ENCODE assay signal across 16 cellular contexts in genomic region chr13:104868806-104869205, GRCh38.
DNase-seq lines count a peak whose midpoint lies in the region; ATAC-seq and TF ChIP-seq lines count a peak whose summit lies in the region.
"Had no signal": no experiment of that assay in that cellular context is flagged by ENCODE, and none has a peak within 500 bp of the region (broad histone marks: within the 10 kb centered on the region; RNA-seq: fewer than 3 reads in every experiment).

No MANE protein-coding gene starts in this region.

- no peak overlapping the region for H3K4me3 Mint-ChIP-seq in stimulated activated naive CD8-positive, alpha-beta T cell treated with anti-CD3 and anti-CD28 coated beads, Interleukin-15, amount 100 ng/mL, for 72 hours
- peak overlapping the region; percentile 68 for H3K4me3 Mint-ChIP-seq in natural killer cell
- no peak overlapping the region for H3K4me3 Mint-ChIP-seq in effector memory CD8-positive, alpha-beta T cell
- H3K4me3 Mint-ChIP-seq: B cell; CD8-positive, alpha-beta T cell had no signal

- H2AFZ ChIP-seq in PC-9, result 0 out of 2 replicates have a peak overlapping the region, but pooled peaks have one; percentile 12

- H3K79me2 ChIP-seq in PC-9 (ENCODE audit: low read depth), result no peaks in the 10 kb centered on the region

- no peaks in the 10 kb centered on the region for H3K27me3 Mint-ChIP-seq in stimulated activated naive CD8-positive, alpha-beta T cell treated with anti-CD3 and anti-CD28 coated beads, Interleukin-15, amount 100 ng/mL, for 72 hours
- no peaks in the 10 kb centered on the region for H3K27me3 Mint-ChIP-seq in natural killer cell (ENCODE audit: low read depth in 2 of 2)
- H3K27me3 Mint-ChIP-seq in effector memory CD8-positive, alpha-beta T cell, result no peaks in the 10 kb centered on the region
- H3K27me3 Mint-ChIP-seq: B cell had no signal

- no peaks in the 10 kb centered on the region for H3F3A ChIP-seq in PC-9 (ENCODE audit: insufficient read depth, low read depth)

- TF ChIP-seq CTCF in PC-9 (conservative IDR thresholded peaks at IDR 0.05), result no peak
- TF ChIP-seq CTCF in natural killer cell (IDR thresholded peaks at IDR 0.05), result no peak

- no peak overlapping the region for H3K27ac Mint-ChIP-seq in stimulated activated naive CD8-positive, alpha-beta T cell treated with anti-CD3 and anti-CD28 coated beads, Interleukin-15, amount 100 ng/mL, for 72 hours
- peak overlapping the region; percentile 81 to 93 for H3K27ac Mint-ChIP-seq in natural killer cell
- H3K27ac Mint-ChIP-seq in effector memory CD8-positive, alpha-beta T cell, result no peak overlapping the region
- H3K27ac Mint-ChIP-seq: B cell; CD8-positive, alpha-beta T cell had no signal

- no peaks in the 10 kb centered on the region for H3K9me2 ChIP-seq in PC-9 (ENCODE audit: insufficient read depth)

- H3K27me3 ChIP-seq in PC-9 (ENCODE audit: insufficient read depth, low read depth), result no peaks in the 10 kb centered on the region
- H3K27me3 ChIP-seq: BLaER1 treated with 17β-estradiol and CSF1 and Interleukin-3, amounts not matched to agents 10 nM and 100 nM had no signal

- H3K4me1 ChIP-seq in PC-9 (replicated peaks; ENCODE audit: insufficient read depth), result no peaks in the 10 kb centered on the region
- H3K4me1 ChIP-seq: HAP-1 had no signal

- peak in 1 of 2 donors; percentile 10 for DNase-seq in stimulated activated naive CD8-positive, alpha-beta T cell treated with anti-CD3 and anti-CD28 coated beads, Interleukin-15, amount 100 ng/mL, for 72 hours
- DNase-seq in stimulated activated naive CD8-positive, alpha-beta T cell treated with anti-CD3 and anti-CD28 coated beads, Interleukin-15, Interleukin-2, amounts not matched to agents 100 U/mL and 50 U/mL, for 24 hours, result no peak
- DNase-seq in PC-9, result no peak
- no peak for DNase-seq in natural killer cell
- peak; percentile 25 for DNase-seq in superior temporal gyrus (ENCODE audit: extremely low spot score)
- DNase-seq in DMS153 (lab: John Stamatoyannopoulos, UW), result no peak
- DNase-seq in effector memory CD8-positive, alpha-beta T cell, result no peak
- DNase-seq: 8988T; Calu3; CD8-positive, alpha-beta T cell; DMS79 had no signal

- no peaks in the 10 kb centered on the region for H3K9me3 ChIP-seq in PC-9 (ENCODE audit: insufficient read depth, low read depth)
- H3K9me3 ChIP-seq: HAP-1 had no signal

- no peak overlapping the region for H3K27ac ChIP-seq in PC-9
- H3K27ac ChIP-seq: KMS-11 had no signal

- no peak overlapping the region for H3K4me2 ChIP-seq in PC-9
- H3K4me2 ChIP-seq: KMS-11 had no signal

- intact Hi-C loops in PC-9 (cut with micrococcal nuclease; ENCODE audit: unreplicated experiment), result no loop called here
- intact Hi-C loops in natural killer cell (cut with micrococcal nuclease), result no loop called here

- no peaks in the 10 kb centered on the region for H3K36me3 ChIP-seq in PC-9 (ENCODE audit: low read depth)
- H3K36me3 ChIP-seq: BLaER1 treated with 17β-estradiol and CSF1 and Interleukin-3, amounts not matched to agents 10 nM and 100 nM; HAP-1 had no signal

- H3K4me1 Mint-ChIP-seq in stimulated activated naive CD8-positive, alpha-beta T cell treated with anti-CD3 and anti-CD28 coated beads, Interleukin-15, amount 100 ng/mL, for 72 hours, result peaks cover 16% of the 10 kb centered on the region
- peaks cover 38 to 43% of the 10 kb centered on the region in 2 donors for H3K4me1 Mint-ChIP-seq in natural killer cell
- no peaks in the 10 kb centered on the region for H3K4me1 Mint-ChIP-seq in effector memory CD8-positive, alpha-beta T cell (ENCODE audit: low read depth in 2 of 2)
- H3K4me1 Mint-ChIP-seq: B cell had no signal

- peak; percentile 61 for ATAC-seq in stimulated activated naive CD8-positive, alpha-beta T cell treated with anti-CD3 and anti-CD28 coated beads, Interleukin-15, amount 100 ng/mL, for 72 hours
- no peak for ATAC-seq in stimulated activated naive CD8-positive, alpha-beta T cell treated with anti-CD3 and anti-CD28 coated beads, Interleukin-15, Interleukin-2, amounts not matched to agents 100 U/mL and 50 U/mL, for 24 hours
- no peak for ATAC-seq in natural killer cell
- no peak for ATAC-seq in effector memory CD8-positive, alpha-beta T cell (replicated peaks)
- ATAC-seq in HG03442 (IDR thresholded peaks at IDR 0.05; ENCODE audit: unreplicated experiment), result no peak

- POLR2A ChIA-PET in PC-9 (lab: Charles Lee; ENCODE audit: unreplicated experiment), result no interaction called here

- H3K36me3 Mint-ChIP-seq in natural killer cell, result peaks cover 14% of the 10 kb centered on the region
- no peaks in the 10 kb centered on the region for H3K36me3 Mint-ChIP-seq in effector memory CD8-positive, alpha-beta T cell (ENCODE audit: insufficient read depth)
- H3K36me3 Mint-ChIP-seq: CD8-positive, alpha-beta T cell had no signal

- no TSS peak for BruUV-seq in PC-9 (replicated peaks; lab: Mats Ljungman, UMichigan)

- CTCF ChIA-PET in PC-9 (lab: Charles Lee), result no interaction called here

- no peak overlapping the region for H3K4me3 ChIP-seq in PC-9
- H3K4me3 ChIP-seq: BLaER1 treated with 17β-estradiol and CSF1 and Interleukin-3, amounts not matched to agents 10 nM and 100 nM; HAP-1 had no signal

- H4K20me1 ChIP-seq in PC-9 (ENCODE audit: insufficient read depth), result no peaks in the 10 kb centered on the region
- H4K20me1 ChIP-seq: BLaER1 treated with 17β-estradiol and CSF1 and Interleukin-3, amounts not matched to agents 10 nM and 100 nM had no signal

- H3K9me3 Mint-ChIP-seq in stimulated activated naive CD8-positive, alpha-beta T cell treated with anti-CD3 and anti-CD28 coated beads, Interleukin-15, amount 100 ng/mL, for 72 hours, result peaks cover 6 to 14% of the 10 kb centered on the region in 2 donors
- peaks cover 0 to 11% of the 10 kb centered on the region in 2 donors for H3K9me3 Mint-ChIP-seq in natural killer cell
- peaks cover 5 to 6% of the 10 kb centered on the region in 2 donors for H3K9me3 Mint-ChIP-seq in effector memory CD8-positive, alpha-beta T cell

Comparison
In these comparisons a context has a peak if more than half of its experiments do, and no peak if none do; other contexts are left out.
1. H3K27ac Mint-ChIP-seq: peak in natural killer cell (2 of 2); none in stimulated activated naive CD8-positive, alpha-beta T cell treated with anti-CD3 and anti-CD28 coated beads, Interleukin-15, amount 100 ng/mL, for 72 hours (0 of 2) and effector memory CD8-positive, alpha-beta T cell (0 of 2).